In the genomic region with DNA sequence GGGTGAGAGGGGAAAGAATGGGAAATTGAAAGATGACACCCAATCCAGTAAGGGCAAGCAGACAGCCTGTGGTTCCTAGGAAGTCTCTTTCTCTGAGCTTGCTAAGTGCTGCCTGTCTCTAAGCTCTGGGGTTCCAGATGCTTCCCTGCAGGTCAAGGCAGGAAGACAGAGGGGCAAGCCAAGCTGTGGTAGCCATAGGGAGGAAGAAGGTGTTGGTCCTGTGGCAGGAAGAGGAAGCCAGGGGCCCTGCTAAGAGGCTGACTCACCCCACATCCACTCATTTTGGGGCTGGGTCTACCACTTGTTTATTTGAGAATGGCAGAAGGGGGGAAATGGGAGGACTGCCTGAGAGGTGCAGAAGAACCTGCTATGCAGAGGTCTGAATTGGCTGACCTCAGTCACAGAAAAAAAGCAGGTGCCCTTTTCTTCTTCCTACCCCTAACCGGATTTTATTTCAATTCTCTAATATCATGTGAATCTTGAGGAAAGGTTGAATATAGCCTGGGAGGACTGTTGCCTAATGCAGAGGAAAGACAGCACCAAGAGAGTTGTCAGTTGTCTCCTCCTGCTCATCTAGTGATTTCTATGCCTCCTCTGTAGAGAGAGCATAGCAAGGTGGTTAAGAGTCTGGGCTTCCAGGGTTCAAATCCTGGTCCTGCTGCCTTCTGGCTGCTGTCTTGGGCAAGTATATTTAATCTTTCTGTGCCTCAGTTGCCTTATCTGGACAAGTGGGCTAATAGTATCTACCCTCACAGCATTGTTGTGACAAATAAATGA, we compare ENCODE assay signal across 11 cellular contexts. TPM values are rescaled to one million over a fixed set of nuclear protein-coding genes. Genes with fewer than 3 reads are reported as not detected.
DNase-seq lines count a peak whose midpoint lies in the region; ATAC-seq and TF ChIP-seq lines count a peak whose summit lies in the region.
"Had no signal": no experiment of that assay in that cellular context is flagged by ENCODE, and none has a peak within 500 bp of the region (broad histone marks: within the 10 kb centered on the region; RNA-seq: fewer than 3 reads in every experiment).

No MANE protein-coding gene starts in this region.

- DNase-seq in DMS 273 (lab: John Stamatoyannopoulos, UW; ENCODE audit: unreplicated experiment) (peak; percentile 5), DMS 273 treated with DMSO at 0.1 percent for 48 hours (lab: John Stamatoyannopoulos, UW) (no peak), NOMO-1 treated with dmso at 0.1 percent for 144 hours (lab: John Stamatoyannopoulos, UW; ENCODE audit: unreplicated experiment) (peak; percentile 62), sigmoid colon (no peak), hippocampal formation (lab: John Stamatoyannopoulos, UW) (no peak), epidermal melanocyte (ENCODE audit: insufficient read length, low spot score) (no peak)
- peak; percentile 3 for DNase-seq in central memory CD4-positive, alpha-beta T cell
- DNase-seq: NCI-H1048, RPMI8226 had no signal

- TF ChIP-seq CTCF in sigmoid colon (IDR thresholded peaks at IDR 0.05) = no peak

- no peaks in the 10 kb centered on the region for H3K9me3 ChIP-seq in sigmoid colon

- no peak for TF ChIP-seq POLR2A in sigmoid colon (IDR thresholded peaks at IDR 0.05)

- ATAC-seq in GM21786 (IDR thresholded peaks at IDR 0.05; ENCODE audit: unreplicated experiment) = no peak

- WGBS in sigmoid colon, 2 donors = 16 to 47% methylated on average over 1 of the region's 1 CpG

- H3K4me1 ChIP-seq in sigmoid colon = peaks cover 0 to 47% (median 37%) of the 10 kb centered on the region in 4 donors

- H3K27ac ChIP-seq in sigmoid colon = peak overlapping the region in 3 of 4 donors; percentile 85 to 96 (median 93)
- H3K27ac ChIP-seq: 22Rv1 had no signal

- H3K4me3 ChIP-seq in sigmoid colon = no peak overlapping the region

- no peak for TF ChIP-seq EP300 in sigmoid colon (IDR thresholded peaks at IDR 0.05)

- H3K27me3 ChIP-seq in sigmoid colon = peaks cover 0 to 7% (median 0%) of the 10 kb centered on the region in 3 donors

- intact Hi-C loops in sigmoid colon (cut with DNase I) = loop anchor here (2.0 to 10.0 kb wide), 2 partner anchors 147 to 219 kb away; a partner anchor contains a TSS

- H3K36me3 ChIP-seq in sigmoid colon = no peaks in the 10 kb centered on the region

RNA-seq across cellular contexts. Expression of a gene that starts 27.4 kb away (rescaled TPM):
- 10 to 100 TPM; 24.7 to 57.9 (median 47.1) TPM for total RNA-seq in sigmoid colon
- 1 to 10 TPM; 2.5 to 6.6 (median 6.4) TPM for polyA plus RNA-seq in sigmoid colon

Comparison
In these comparisons a context has a peak if more than half of its experiments do, and no peak if none do; other contexts are left out.
1. DNase-seq: peak in DMS 273 (single experiment), NOMO-1 treated with dmso at 0.1 percent for 144 hours (single experiment) and central memory CD4-positive, alpha-beta T cell (single experiment); none in DMS 273 treated with DMSO at 0.1 percent for 48 hours (single experiment), sigmoid colon (single experiment), hippocampal formation (0 of 2) and epidermal melanocyte (single experiment).